30 cellular contexts compared by ENCODE assay signal in genomic region chr5:39240750-39241149, GRCh38. TPM values are rescaled to one million over a fixed set of nuclear protein-coding genes. Genes with fewer than 3 reads are reported as not detected.
"Had no signal": no experiment of that assay in that cellular context is flagged by ENCODE, and none has a peak within 500 bp of the region (broad histone marks: within the 10 kb centered on the region; RNA-seq: fewer than 3 reads in every experiment).

No MANE protein-coding gene starts in this region.

- H3K4me1 ChIP-seq: foreskin keratinocyte, gastrocnemius medialis had no signal

- H3K36me3 ChIP-seq: brain microvascular endothelial cell, gastrocnemius medialis, heart left ventricle had no signal

- DNase-seq: activated CD4-positive, alpha-beta memory T cell treated with anti-CD3 and anti-CD28 coated beads for 36 hours; activated CD4-positive, alpha-beta T cell treated with anti-CD3 and anti-CD28 coated beads for 36 hours; activated CD4-positive, alpha-beta T cell treated with anti-CD3 and anti-CD28 coated beads, Interleukin-2, amount 10 ng/mL, durations not matched to agents 24 days and 14 days; activated CD4-positive, CD25-positive, alpha-beta regulatory T cell; activated CD4-positive, CD25-positive, alpha-beta regulatory T cell treated with anti-CD3 and anti-CD28 coated beads, Interleukin-2, amount 50 U/mL, for 72 hours; activated CD8-positive, alpha-beta memory T cell treated with anti-CD3 and anti-CD28 coated beads, Interleukin-2, amount 10 ng/mL, durations not matched to agents 7 days and 5 days; activated CD8-positive, alpha-beta memory T cell treated with anti-CD3 and anti-CD28 coated beads, Interleukin-2, amount 50 U/mL, for 4 hours; activated CD8-positive, alpha-beta T cell treated with anti-CD3 and anti-CD28 coated beads, Interleukin-2, amount 10 ng/mL, durations not matched to agents 7 days and 5 days; activated effector memory CD4-positive, alpha-beta T cell treated with anti-CD3 and anti-CD28 coated beads, Interleukin-2, amount 50 U/mL, for 16 hours; activated naive CD4-positive, alpha-beta T cell treated with anti-CD3 and anti-CD28 coated beads for 36 hours; activated T-cell treated with anti-CD3 and anti-CD28 coated beads, Interleukin-2, amount 50 U/mL, for 1 hour; activated T-cell treated with anti-CD3 and anti-CD28 coated beads, Interleukin-2, amount 50 U/mL, for 48 hours; amniotic stem cell; anterior cingulate cortex; brain microvascular endothelial cell; dorsolateral prefrontal cortex; effector memory CD4-positive, alpha-beta T cell; endodermal cell; foreskin keratinocyte; gastrocnemius medialis; glutamatergic neuron; heart left ventricle; T-helper 2 cell had no signal

- H3K27ac Mint-ChIP-seq: activated CD4-positive, alpha-beta memory T cell treated with anti-CD3 and anti-CD28 coated beads for 36 hours; activated CD4-positive, alpha-beta T cell treated with anti-CD3 and anti-CD28 coated beads for 36 hours; activated CD4-positive, alpha-beta T cell treated with anti-CD3 and anti-CD28 coated beads, Interleukin-2, amount 10 ng/mL, durations not matched to agents 24 days and 14 days; activated CD8-positive, alpha-beta memory T cell treated with anti-CD3 and anti-CD28 coated beads, Interleukin-2, amount 10 ng/mL, durations not matched to agents 7 days and 5 days; activated CD8-positive, alpha-beta T cell treated with anti-CD3 and anti-CD28 coated beads, Interleukin-2, amount 10 ng/mL, durations not matched to agents 7 days and 5 days; activated naive CD4-positive, alpha-beta T cell treated with anti-CD3 and anti-CD28 coated beads for 36 hours; activated naive CD8-positive, alpha-beta T cell; activated T-helper 1 cell treated with anti-CD3 and anti-CD28 coated beads, Interleukin-12 subunit alpha, Interleukin-12 subunit beta, Interleukin-2, Interleukin-4 antibody, amounts not matched to agents 30 ng/mL and 10 ng/mL and 1 ng/mL, durations not matched to agents 14 hours and 24 hours and 36 hours; activated T-helper 2 cell treated with anti-CD3 and anti-CD28 coated beads, Interferon-gamma antibody, Interleukin-2, Interleukin-4, amounts not matched to agents 10 μg/mL and 5 μg/mL and 100 μg/mL, durations not matched to agents 14 hours and 24 hours and 36 hours; dendritic cell treated with granulocyte-macrophage colony-stimulating factor and Interleukin-4, amounts not matched to agents 40 ng/mL and 50 ng/mL, for 4 days; endodermal cell had no signal

- H3K27me3 Mint-ChIP-seq: activated CD4-positive, alpha-beta T cell treated with anti-CD3 and anti-CD28 coated beads for 36 hours; activated CD8-positive, alpha-beta memory T cell treated with anti-CD3 and anti-CD28 coated beads, Interleukin-2, amount 10 ng/mL, durations not matched to agents 7 days and 5 days; activated naive CD8-positive, alpha-beta T cell; central memory CD8-positive, alpha-beta T cell; dendritic cell treated with granulocyte-macrophage colony-stimulating factor and Interleukin-4, amounts not matched to agents 40 ng/mL and 50 ng/mL, for 4 days had no signal

- H3K27me3 ChIP-seq: brain microvascular endothelial cell, dorsolateral prefrontal cortex, gastrocnemius medialis, heart left ventricle had no signal

- H3K4me3 ChIP-seq: coronary artery, dorsolateral prefrontal cortex, gastrocnemius medialis, heart left ventricle had no signal

- H3K27ac ChIP-seq: brain microvascular endothelial cell, coronary artery, dorsolateral prefrontal cortex, foreskin keratinocyte, gastrocnemius medialis, heart left ventricle had no signal

- H3K9me3 ChIP-seq: gastrocnemius medialis had no signal

- H3K4me3 Mint-ChIP-seq: activated CD4-positive, alpha-beta memory T cell treated with anti-CD3 and anti-CD28 coated beads for 36 hours; activated CD4-positive, alpha-beta T cell treated with anti-CD3 and anti-CD28 coated beads for 36 hours; activated CD4-positive, alpha-beta T cell treated with anti-CD3 and anti-CD28 coated beads, Interleukin-2, amount 10 ng/mL, durations not matched to agents 24 days and 14 days; activated CD8-positive, alpha-beta memory T cell treated with anti-CD3 and anti-CD28 coated beads, Interleukin-2, amount 10 ng/mL, durations not matched to agents 7 days and 5 days; activated CD8-positive, alpha-beta T cell treated with anti-CD3 and anti-CD28 coated beads, Interleukin-2, amount 10 ng/mL, durations not matched to agents 7 days and 5 days; activated naive CD4-positive, alpha-beta T cell treated with anti-CD3 and anti-CD28 coated beads for 36 hours; activated naive CD8-positive, alpha-beta T cell; activated T-helper 1 cell treated with anti-CD3 and anti-CD28 coated beads, Interleukin-12 subunit alpha, Interleukin-12 subunit beta, Interleukin-2, Interleukin-4 antibody, amounts not matched to agents 30 ng/mL and 10 ng/mL and 1 ng/mL, durations not matched to agents 14 hours and 24 hours and 36 hours; central memory CD8-positive, alpha-beta T cell; dendritic cell treated with granulocyte-macrophage colony-stimulating factor and Interleukin-4, amounts not matched to agents 40 ng/mL and 50 ng/mL, for 4 days; endodermal cell had no signal

RNA-seq across cellular contexts. Expression of gene FYB1, which starts 21.4 kb away (rescaled TPM):
- total RNA-seq: endodermal cell, epithelial cell of proximal tubule, foreskin keratinocyte had no signal
- polyA plus RNA-seq: foreskin keratinocyte had no signal
